In the genomic region with DNA sequence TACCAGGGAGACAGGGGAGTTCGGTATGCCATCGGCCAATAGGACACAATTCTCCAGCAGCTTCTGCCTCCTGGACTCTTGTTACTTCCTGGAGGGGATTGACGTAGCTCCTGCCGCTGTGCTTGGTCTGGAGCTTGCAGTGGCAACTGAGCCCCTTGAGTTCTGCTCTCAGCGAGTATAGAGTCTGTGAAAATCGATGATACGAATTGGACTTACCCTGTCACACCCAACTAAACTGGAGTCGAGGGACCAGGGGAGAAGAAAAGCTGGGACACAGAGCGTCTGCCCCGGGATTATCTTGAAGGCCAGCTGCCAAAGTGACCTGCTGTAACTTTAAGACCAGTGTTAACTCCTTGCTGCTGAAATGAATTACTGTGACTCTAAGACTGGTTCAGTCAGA, we compare ENCODE assay signal across 1 cellular context.
TF ChIP-seq lines count a peak whose summit lies in the region.

No MANE protein-coding gene starts in this region.

TF ChIP-seq in endothelial cell of umbilical vein, 7 proteins besides CTCF, POLR2A, EP300 and RAD21:
- TF ChIP-seq, protein P1, sequence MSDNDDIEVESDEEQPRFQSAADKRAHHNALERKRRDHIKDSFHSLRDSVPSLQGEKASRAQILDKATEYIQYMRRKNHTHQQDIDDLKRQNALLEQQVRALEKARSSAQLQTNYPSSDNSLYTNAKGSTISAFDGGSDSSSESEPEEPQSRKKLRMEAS (IDR thresholded peaks at IDR 0.05; ENCODE audit: insufficient read depth, insufficient read length) = no peak
- TF ChIP-seq GATA2 (IDR thresholded peaks at IDR 0.05; ENCODE audit: insufficient read depth, insufficient read length, low read depth, low read length) (no peak), POLR2AphosphoS5 (IDR thresholded peaks at IDR 0.05; ENCODE audit: insufficient read depth, low read depth, low read length) (no peak), FOS (IDR thresholded peaks at IDR 0.05; ENCODE audit: borderline replicate concordance, insufficient read depth, low read length) (no peak)
